In the genomic region with DNA sequence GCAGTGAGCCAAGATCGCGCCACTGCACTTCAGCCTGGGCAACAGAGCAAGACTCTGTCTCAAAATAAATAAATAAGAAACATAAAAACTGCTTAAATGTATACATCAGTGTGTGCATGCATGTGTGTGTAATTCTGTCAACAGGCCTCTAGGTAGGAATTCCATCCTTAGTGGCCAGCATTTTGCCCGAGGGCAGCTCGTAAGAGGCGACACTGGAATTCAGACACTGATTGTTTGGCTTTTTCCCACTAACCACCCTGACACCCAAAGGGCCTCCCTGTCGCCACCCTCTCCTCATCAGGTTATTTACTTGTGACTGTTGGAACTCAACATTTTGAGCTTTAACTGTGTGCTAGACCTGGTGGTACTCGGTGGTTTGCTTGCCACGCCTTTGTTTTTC, we compare ENCODE assay signal across 20 cellular contexts.
"Had no signal": no experiment of that assay in that cellular context is flagged by ENCODE, and none has a peak within 500 bp of the region (broad histone marks: within the 10 kb centered on the region; RNA-seq: fewer than 3 reads in every experiment).

No MANE protein-coding gene starts in this region.

- H3K4me3 Mint-ChIP-seq: activated CD8-positive, alpha-beta T cell treated with anti-CD3 and anti-CD28 coated beads, Interleukin-2, amount 10 ng/mL, durations not matched to agents 7 days and 5 days; T-helper 17 cell; WTC11 had no signal

- H3K27me3 ChIP-seq: breast epithelium, MG63 had no signal

- H3K27ac ChIP-seq: breast epithelium had no signal

- H3K9me3 ChIP-seq: breast epithelium, MG63 had no signal

- H3K9me3 Mint-ChIP-seq: WTC11 had no signal

- H3K36me3 ChIP-seq: breast epithelium had no signal

- ATAC-seq: activated CD8-positive, alpha-beta T cell treated with anti-CD3 and anti-CD28 coated beads, Interleukin-2, amount 10 ng/mL, durations not matched to agents 7 days and 5 days; T-helper 17 cell; WTC11 had no signal

- H3K4me1 ChIP-seq: breast epithelium had no signal

- H3K4me3 ChIP-seq: breast epithelium, MG63 had no signal

- H3K27me3 Mint-ChIP-seq: T-helper 17 cell had no signal

- H3K27ac Mint-ChIP-seq: activated CD8-positive, alpha-beta T cell treated with anti-CD3 and anti-CD28 coated beads, Interleukin-2, amount 10 ng/mL, durations not matched to agents 7 days and 5 days; T-helper 17 cell had no signal

- DNase-seq: activated CD4-positive, alpha-beta T cell treated with anti-CD3 and anti-CD28 coated beads for 48 hours; activated CD4-positive, alpha-beta T cell treated with anti-CD3 and anti-CD28 coated beads, Interleukin-2, amount 50 U/mL, for 4 hours; activated CD4-positive, CD25-positive, alpha-beta regulatory T cell treated with anti-CD3 and anti-CD28 coated beads, Interleukin-2, amount 50 U/mL, for 72 hours; activated CD8-positive, alpha-beta memory T cell treated with anti-CD3 and anti-CD28 coated beads, Interleukin-2, amount 50 U/mL, for 48 hours; activated CD8-positive, alpha-beta T cell treated with anti-CD3 and anti-CD28 coated beads, Interleukin-2, amount 10 ng/mL, durations not matched to agents 7 days and 5 days; activated naive CD4-positive, alpha-beta T cell treated with anti-CD3 and anti-CD28 coated beads, Interleukin-2, amount 50 U/mL, for 16 hours; activated T-cell treated with anti-CD3 and anti-CD28 coated beads, Interleukin-2, amount 50 U/mL, for 1 hour; aorta; caudate nucleus; MG63; NCI-H1105 treated with DMSO at 0.1 percent for 48 hours; NCI-H1436 treated with DMSO at 0.1 percent for 48 hours; NCI-H187; NCI-H2081; NCI-H524; SIG-M5; T-helper 17 cell; T-helper 9 cell had no signal

- H3K4me1 Mint-ChIP-seq: WTC11 had no signal
